Comparison of ENCODE assay signal across 32 cellular contexts in genomic region chr15:66625531-66625930, GRCh38. TPM values are rescaled to one million over a fixed set of nuclear protein-coding genes. Genes with fewer than 3 reads are reported as not detected.
"Had no signal": no experiment of that assay in that cellular context is flagged by ENCODE, and none has a peak within 500 bp of the region (broad histone marks: within the 10 kb centered on the region; RNA-seq: fewer than 3 reads in every experiment).

No MANE protein-coding gene starts in this region.

- H3K27ac ChIP-seq: ascending aorta, cardiac muscle cell, PC-9, VCaP had no signal

- DNase-seq: activated CD4-positive, alpha-beta memory T cell treated with anti-CD3 and anti-CD28 coated beads, Interleukin-2, amount 10 ng/mL, durations not matched to agents 7 days and 5 days; activated CD4-positive, alpha-beta T cell treated with anti-CD3 and anti-CD28 coated beads for 1 hour; activated CD4-positive, alpha-beta T cell treated with anti-CD3 and anti-CD28 coated beads for 48 hours; activated CD4-positive, CD25-positive, alpha-beta regulatory T cell; activated CD8-positive, alpha-beta memory T cell treated with anti-CD3 and anti-CD28 coated beads for 24 hours; activated CD8-positive, alpha-beta memory T cell treated with anti-CD3 and anti-CD28 coated beads, Interleukin-2, amount 10 ng/mL, durations not matched to agents 7 days and 5 days; activated CD8-positive, alpha-beta memory T cell treated with anti-CD3 and anti-CD28 coated beads, Interleukin-2, amount 50 U/mL, for 48 hours; activated effector memory CD4-positive, alpha-beta T cell treated with Interleukin-2 at 50 U/mL for 16 hours; activated naive CD4-positive, alpha-beta T cell; activated naive CD4-positive, alpha-beta T cell treated with anti-CD3 and anti-CD28 coated beads, Interleukin-2, amount 50 U/mL, for 16 hours; activated naive CD8-positive, alpha-beta T cell treated with anti-CD3 and anti-CD28 coated beads for 36 hours; activated T-cell treated with anti-CD3 and anti-CD28 coated beads, Interleukin-2, amount 50 U/mL, for 48 hours; amygdala; NCI-H1105; NCI-H1417 treated with DMSO at 0.1 percent for 48 hours; NCI-H187 treated with DMSO at 0.1 percent for 48 hours; NCI-H2081; NCI-H2171 treated with DMSO at 0.1 percent for 48 hours; NCI-H2227 treated with DMSO at 0.1 percent for 48 hours; NCI-H446; NCI-H510A treated with DMSO at 0.1 percent for 48 hours; PC-9; Right ventricle myocardium superior; SW 1271; T-helper 1 cell; T-helper 2 cell; T-helper 9 cell had no signal

- H3K36me3 ChIP-seq: ascending aorta, cardiac muscle cell had no signal

- H3K9me3 ChIP-seq: ascending aorta had no signal

- H3K27ac Mint-ChIP-seq: activated CD4-positive, alpha-beta memory T cell treated with anti-CD3 and anti-CD28 coated beads, Interleukin-2, amount 10 ng/mL, durations not matched to agents 7 days and 5 days; activated CD8-positive, alpha-beta memory T cell treated with anti-CD3 and anti-CD28 coated beads, Interleukin-2, amount 10 ng/mL, durations not matched to agents 7 days and 5 days; activated naive CD8-positive, alpha-beta T cell treated with anti-CD3 and anti-CD28 coated beads for 36 hours had no signal

- H3K4me2 ChIP-seq: PC-9 had no signal

- H3K4me3 ChIP-seq: ascending aorta, cardiac muscle cell, PC-9 had no signal

- H3K4me1 Mint-ChIP-seq: activated CD4-positive, alpha-beta memory T cell treated with anti-CD3 and anti-CD28 coated beads, Interleukin-2, amount 10 ng/mL, durations not matched to agents 7 days and 5 days; activated CD8-positive, alpha-beta memory T cell treated with anti-CD3 and anti-CD28 coated beads, Interleukin-2, amount 10 ng/mL, durations not matched to agents 7 days and 5 days; activated naive CD8-positive, alpha-beta T cell treated with anti-CD3 and anti-CD28 coated beads for 36 hours; central memory CD8-positive, alpha-beta T cell had no signal

- H3K36me3 Mint-ChIP-seq: activated CD8-positive, alpha-beta memory T cell treated with anti-CD3 and anti-CD28 coated beads, Interleukin-2, amount 10 ng/mL, durations not matched to agents 7 days and 5 days; activated naive CD8-positive, alpha-beta T cell treated with anti-CD3 and anti-CD28 coated beads for 36 hours had no signal

- H3K4me3 Mint-ChIP-seq: activated CD4-positive, alpha-beta memory T cell treated with anti-CD3 and anti-CD28 coated beads, Interleukin-2, amount 10 ng/mL, durations not matched to agents 7 days and 5 days; activated CD8-positive, alpha-beta memory T cell treated with anti-CD3 and anti-CD28 coated beads, Interleukin-2, amount 10 ng/mL, durations not matched to agents 7 days and 5 days; activated naive CD8-positive, alpha-beta T cell treated with anti-CD3 and anti-CD28 coated beads for 36 hours; central memory CD8-positive, alpha-beta T cell had no signal

- H3K9me3 Mint-ChIP-seq: activated CD4-positive, alpha-beta memory T cell treated with anti-CD3 and anti-CD28 coated beads, Interleukin-2, amount 10 ng/mL, durations not matched to agents 7 days and 5 days; activated naive CD8-positive, alpha-beta T cell treated with anti-CD3 and anti-CD28 coated beads for 36 hours; central memory CD8-positive, alpha-beta T cell had no signal

- ATAC-seq: activated CD8-positive, alpha-beta memory T cell treated with anti-CD3 and anti-CD28 coated beads, Interleukin-2, amount 10 ng/mL, durations not matched to agents 7 days and 5 days had no signal

- H3K27me3 ChIP-seq: ascending aorta, cardiac muscle cell had no signal

- H2AFZ ChIP-seq: PC-9 had no signal

RNA-seq across cellular contexts. Expression of gene LCTL, which starts 59.7 kb away (rescaled TPM):
- total RNA-seq: activated CD4-positive, alpha-beta memory T cell treated with anti-CD3 and anti-CD28 coated beads, Interleukin-2, amount 10 ng/mL, durations not matched to agents 7 days and 5 days; activated CD8-positive, alpha-beta memory T cell treated with anti-CD3 and anti-CD28 coated beads, Interleukin-2, amount 10 ng/mL, durations not matched to agents 7 days and 5 days; activated naive CD8-positive, alpha-beta T cell treated with anti-CD3 and anti-CD28 coated beads for 36 hours; ascending aorta; PC-9; Right ventricle myocardium superior had no signal
- polyA plus RNA-seq: adipose tissue had no signal
